Comparison of ENCODE assay signal across 12 cellular contexts in the genomic region with DNA sequence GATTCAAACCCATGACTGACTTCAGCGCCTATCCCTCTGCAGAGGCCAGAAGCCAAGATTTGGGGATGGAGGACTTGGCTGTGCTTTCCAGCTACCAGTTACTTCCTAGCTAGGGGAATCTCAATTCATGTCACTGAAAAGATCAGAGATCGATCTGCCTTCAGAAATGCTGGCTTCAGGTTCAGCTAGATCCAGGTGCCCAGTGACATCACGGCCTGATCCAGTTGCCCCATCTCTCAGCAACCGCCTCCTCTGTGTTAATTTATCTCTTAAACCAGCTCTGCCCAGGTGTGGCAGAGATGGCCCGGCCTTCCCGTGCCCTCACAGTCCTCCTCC. TPM values are rescaled to one million over a fixed set of nuclear protein-coding genes. Genes with fewer than 3 reads are reported as not detected.
DNase-seq lines count a peak whose midpoint lies in the region; ATAC-seq, FAIRE-seq and TF ChIP-seq lines count a peak whose summit lies in the region.
"Had no signal": no experiment of that assay in that cellular context is flagged by ENCODE, and none has a peak within 500 bp of the region (broad histone marks: within the 10 kb centered on the region; RNA-seq: fewer than 3 reads in every experiment).

No MANE protein-coding gene starts in this region.

- TF ChIP-seq CTCF in A673 (conservative IDR thresholded peaks at IDR 0.05; ENCODE audit: low read depth, low read length) (no peak), adrenal gland (IDR thresholded peaks at IDR 0.05) (no peak)

- H3K27ac ChIP-seq in A673 (ENCODE audit: low read depth, low read length, poor library complexity, severe bottlenecking) = peak overlapping the region; percentile 63
- H3K27ac ChIP-seq in GM23248 = peak overlapping the region; percentile 86
- H3K27ac ChIP-seq in adrenal gland = peak overlapping the region in 4 of 5 donors; percentile 44 to 93 (median 79)
- H3K27ac ChIP-seq in mesodermal cell (ENCODE audit: low read depth, low read length, severe bottlenecking) = peak overlapping the region; percentile 86

- H3K9me3 ChIP-seq in A673 (ENCODE audit: low read depth, low read length, poor library complexity, severe bottlenecking) = no peaks in the 10 kb centered on the region
- H3K9me3 ChIP-seq in GM23248 (ENCODE audit: low read depth) = no peaks in the 10 kb centered on the region
- H3K9me3 ChIP-seq in adrenal gland (replicated peaks in 1 of 3) = no peaks in the 10 kb centered on the region
- no peaks in the 10 kb centered on the region for H3K9me3 ChIP-seq in mesodermal cell (ENCODE audit: control insufficient read depth, low read length)

- TF ChIP-seq POLR2A in adrenal gland (IDR thresholded peaks at IDR 0.05) = no peak

- H3K9me2 ChIP-seq in GM23248 (ENCODE audit: insufficient read depth) = no peaks in the 10 kb centered on the region

- H3K36me3 ChIP-seq in A673 (ENCODE audit: insufficient read depth, low read length, poor library complexity, severe bottlenecking) (no peaks in the 10 kb centered on the region), GM23248 (ENCODE audit: low read depth) (no peaks in the 10 kb centered on the region), adrenal gland (replicated peaks in 1 of 2) (no peaks in the 10 kb centered on the region), mesodermal cell (ENCODE audit: control insufficient read depth, insufficient read depth, low read length) (no peaks in the 10 kb centered on the region)

- H3F3A ChIP-seq in GM23248 (ENCODE audit: insufficient read depth) = peaks cover 26% of the 10 kb centered on the region

- H3K9ac ChIP-seq in GM23248 = peak overlapping the region; percentile 65; the same call in 1 of the 2 replicates

- CTCF ChIA-PET in A673 (lab: Charles Lee) = no interaction called here

- FAIRE-seq in frontal cortex (lab: Jason Lieb, UNC) = no peak
- FAIRE-seq: colon had no signal

- DNase-seq in A673 (ENCODE audit: low spot score) = no peak
- DNase-seq in GM23248 = no peak
- no peak for DNase-seq in adrenal gland
- DNase-seq in frontal cortex (ENCODE audit: low spot score in 2 of 2) = no peak
- DNase-seq in iPS-NIHi11 (ENCODE audit: low spot score) = no peak
- no peak for DNase-seq in dedifferentiated amniotic fluid mesenchymal stem cell (ENCODE audit: extremely low spot score)
- DNase-seq: DMS 273 treated with DMSO at 0.1 percent for 48 hours, NCI-H1048, posterior cingulate gyrus had no signal

- intact Hi-C loops in A673 (cut with micrococcal nuclease; ENCODE audit: unreplicated experiment) = no loop called here
- intact Hi-C loops in adrenal gland (cut with DNase I) = no loop called here

- H3K79me2 ChIP-seq in GM23248 (ENCODE audit: insufficient read depth) = no peaks in the 10 kb centered on the region

- POLR2A ChIA-PET in A673 (lab: Charles Lee; ENCODE audit: low non-redundant PET) = no interaction called here

- H3K4me1 ChIP-seq in A673 (ENCODE audit: insufficient read depth, low read length, poor library complexity, severe bottlenecking) (peaks cover 14% of the 10 kb centered on the region), GM23248 (ENCODE audit: insufficient read depth) (peaks cover 46% of the 10 kb centered on the region), adrenal gland (replicated peaks in 1 of 2) (peaks cover 45 to 59% of the 10 kb centered on the region in 2 donors), mesodermal cell (ENCODE audit: control insufficient read depth, insufficient read depth, low read length, poor library complexity, severe bottlenecking) (peaks cover 54% of the 10 kb centered on the region)

- BruUV-seq in A673 (replicated peaks; lab: Mats Ljungman, UMichigan) = no TSS peak

- in situ Hi-C loops in GM23248 (cut with MboI) = no loop called here

- 0 out of 2 replicates have a peak overlapping the region, but pooled peaks have one; percentile 2 for H2AFZ ChIP-seq in GM23248

- 87 to 90% methylated on average over 6 of the region's 6 CpGs for WGBS in GM23248 (ENCODE audit: low coverage in 1 of 2, low lambda C conversion rate in 2 of 2, missing lambda C conversion rate in 2 of 2), 2 experiments
- WGBS in adrenal gland, 4 donors = 42 to 76% (median 63%) methylated on average over 5 to 6 of the region's 6 CpGs
- WGBS in mesodermal cell (ENCODE audit: insufficient coverage in 2 of 2), 2 experiments = 90 to 98% methylated on average over 5 to 6 of the region's 6 CpGs

- H3K27me3 ChIP-seq in A673 (replicated peaks; ENCODE audit: insufficient read depth, low read depth, low read length, poor library complexity) = no peaks in the 10 kb centered on the region
- H3K27me3 ChIP-seq in GM23248 (replicated peaks; ENCODE audit: insufficient read depth) = no peaks in the 10 kb centered on the region
- H3K27me3 ChIP-seq in adrenal gland = no peaks in the 10 kb centered on the region

- H4K20me1 ChIP-seq in GM23248 (ENCODE audit: insufficient read depth) = no peaks in the 10 kb centered on the region

- no peak for ATAC-seq in HG02588 (IDR thresholded peaks at IDR 0.05; ENCODE audit: unreplicated experiment)

- peak overlapping the region; percentile 56 for H3K4me2 ChIP-seq in GM23248 (ENCODE audit: unreplicated experiment)

- H3K4me3 ChIP-seq in A673 (ENCODE audit: low read depth, low read length, poor library complexity, severe bottlenecking) = no peak overlapping the region
- H3K4me3 ChIP-seq in GM23248 = no peak overlapping the region
- H3K4me3 ChIP-seq in adrenal gland = no peak overlapping the region
- no peak overlapping the region for H3K4me3 ChIP-seq in mesodermal cell (ENCODE audit: extremely low read depth, insufficient read depth, low read length, poor library complexity, severe bottlenecking)

RNA-seq across cellular contexts. Expression of a gene that starts 24.2 kb away (rescaled TPM):
- total RNA-seq in A673 (2021) (not detected in 2 replicates), adrenal gland (10 to 100 TPM; 16.4 to 80.7 (median 25.5) TPM), frontal cortex (2.9 TPM)
- total RNA-seq in GM23248 (2014; rRNA removed; shearing (Covaris generic)) = not detected in 2 replicates
- polyA plus RNA-seq in GM23248 (2016; fragmentation: Nextera tagmentation; extraction: Ambion mirVana) (not detected in 2 replicates), adrenal gland (10 to 100 TPM in 2 of 3 donors, 1 to 10 TPM in 1; 7.5 to 26.6 (median 11.5) TPM)
- polyA plus RNA-seq in mesodermal cell (2013, experiment 1 of 2) = not detected
- polyA plus RNA-seq in mesodermal cell (2013, experiment 2 of 2) = not detected
